In the genomic region with DNA sequence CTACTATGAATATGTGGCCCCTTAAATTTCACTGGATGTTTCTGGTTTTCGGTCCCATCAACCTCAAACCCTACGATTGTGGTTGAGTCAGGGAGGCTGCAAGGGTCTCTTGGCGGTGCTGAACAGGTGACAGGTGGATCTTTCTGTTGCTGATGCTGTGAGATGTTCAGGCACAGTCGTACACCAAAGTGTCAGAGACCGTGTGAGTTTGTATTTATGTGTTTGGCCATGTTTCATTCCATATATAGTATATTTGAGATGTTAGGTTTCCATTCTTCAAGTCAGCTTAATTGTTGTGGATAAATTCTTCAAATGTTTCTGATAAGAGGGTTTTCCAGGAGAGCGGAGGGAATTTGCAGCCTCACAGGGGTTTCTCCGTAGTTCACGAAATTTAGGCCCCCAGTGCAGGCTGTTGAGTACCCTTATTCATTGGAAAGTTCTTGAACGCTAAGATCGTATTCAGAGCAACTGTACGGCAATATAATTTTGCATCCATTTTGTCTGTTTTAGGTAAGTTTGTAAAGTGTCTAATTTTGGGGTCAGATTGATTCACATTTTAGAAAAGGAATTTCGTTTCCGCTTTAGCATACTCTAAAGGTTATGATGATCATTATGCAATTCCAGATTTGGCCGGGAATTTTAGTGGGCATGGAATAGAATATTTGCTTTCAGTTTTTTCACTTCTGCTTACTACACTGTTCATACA, we compare ENCODE assay signal across 8 cellular contexts. TPM values are rescaled to one million over a fixed set of nuclear protein-coding genes. Genes with fewer than 3 reads are reported as not detected.
DNase-seq lines count a peak whose midpoint lies in the region; ATAC-seq, FAIRE-seq and TF ChIP-seq lines count a peak whose summit lies in the region.

No MANE protein-coding gene starts in this region.

- FAIRE-seq in kidney (lab: Jason Lieb, UNC), result peak; percentile 62

- H3K36me3 ChIP-seq in MG63 (no peaks in the 10 kb centered on the region), adrenal gland (replicated peaks in 1 of 2) (no peaks in the 10 kb centered on the region), kidney (ENCODE audit: control insufficient read depth in 1 of 2, insufficient read depth in 2 of 2, low read length in 2 of 2) (no peaks in the 10 kb centered on the region)

- intact Hi-C loops in adrenal gland (cut with DNase I), result loop anchor here (10.0 kb wide), 2 partner anchors 106 to 234 kb away; no protein-coding TSS in a partner anchor
- intact Hi-C loops in kidney (cut with DNase I), result no loop called here

- no peak for TF ChIP-seq POLR2A in adrenal gland (IDR thresholded peaks at IDR 0.05)

- no peaks in the 10 kb centered on the region for H3K27me3 ChIP-seq in MG63
- H3K27me3 ChIP-seq in adrenal gland, result no peaks in the 10 kb centered on the region

- 0 to 2% (median 1%) methylated on average over 14 of the region's 14 CpGs for WGBS in adrenal gland, 4 donors

- ATAC-seq in GM19351 (IDR thresholded peaks at IDR 0.05; ENCODE audit: unreplicated experiment) (peak; percentile 16), HG03521 (IDR thresholded peaks at IDR 0.05; ENCODE audit: unreplicated experiment) (no peak)
- ATAC-seq in stimulated activated naive CD8-positive, alpha-beta T cell treated with anti-CD3 and anti-CD28 coated beads, Interleukin-15, Interleukin-2, amounts not matched to agents 100 U/mL and 50 U/mL, for 24 hours, result peak; percentile 47

- peak overlapping the region; percentile 67 to 68 for H3K9ac ChIP-seq in kidney (ENCODE audit: low read length in 2 of 2)

- H3K9me3 ChIP-seq in MG63 (no peaks in the 10 kb centered on the region), adrenal gland (replicated peaks in 1 of 3) (no peaks in the 10 kb centered on the region), kidney (ENCODE audit: control insufficient read depth in 1 of 2, low read length in 2 of 2) (no peaks in the 10 kb centered on the region)

- TF ChIP-seq CTCF in adrenal gland (IDR thresholded peaks at IDR 0.05) (no peak), kidney (IDR thresholded peaks at IDR 0.05; ENCODE audit: borderline replicate concordance, extremely low read depth, insufficient read depth) (no peak)

- H3K4me3 ChIP-seq in MG63 (peak overlapping the region; percentile 96), adrenal gland (peak overlapping the region in 2 of 4 donors; percentile 89 to 98), kidney (ENCODE audit: low read length in 2 of 2) (peak overlapping the region; percentile 70 to 85)

- H3K27ac ChIP-seq in adrenal gland, result peak overlapping the region; percentile 74 to 99 (median 95)
- peak overlapping the region; percentile 32 to 95 for H3K27ac ChIP-seq in kidney (ENCODE audit: low read depth in 2 of 2, low read length in 2 of 2)

- peaks cover 12 to 49% of the 10 kb centered on the region in 2 donors for H3K4me1 ChIP-seq in adrenal gland (replicated peaks in 1 of 2)
- H3K4me1 ChIP-seq in kidney (ENCODE audit: control insufficient read depth in 1 of 2, insufficient read depth in 1 of 2, low read depth in 1 of 2, low read length in 2 of 2), result peaks cover 5 to 7% of the 10 kb centered on the region in 2 donors

- DNase-seq in DMS79 (lab: John Stamatoyannopoulos, UW) (peak; percentile 11), MG63 (no peak), adrenal gland (peak in 1 of 7 donors; percentile 13), kidney (no peak)
- no peak for DNase-seq in stimulated activated naive CD8-positive, alpha-beta T cell treated with anti-CD3 and anti-CD28 coated beads, Interleukin-15, Interleukin-2, amounts not matched to agents 100 U/mL and 50 U/mL, for 24 hours
- DNase-seq in stimulated activated CD4-positive, alpha-beta T cell treated with anti-CD3 and anti-CD28 coated beads, Interleukin-2, amount 100 ng/mL, for 24 hours, result no peak

RNA-seq across cellular contexts. Expression of a gene that starts 1.2 kb away (rescaled TPM):
- 27.3 and 49.3 TPM in 2 replicates for total RNA-seq in MG63 (2014; rRNA removed; shearing (Covaris generic); ENCODE audit: low replicate concordance)
- 10 to 100 TPM; 35.9 to 68.8 (median 49.4) TPM for total RNA-seq in adrenal gland
- 10 to 100 TPM; 10.8 to 59.4 (median 18.8) TPM for polyA plus RNA-seq in adrenal gland
- 50.1 TPM for total RNA-seq in kidney
- 23.2 TPM for polyA plus RNA-seq in kidney (ENCODE audit: insufficient read depth, low read depth, low replicate concordance)
